In the genomic region with DNA sequence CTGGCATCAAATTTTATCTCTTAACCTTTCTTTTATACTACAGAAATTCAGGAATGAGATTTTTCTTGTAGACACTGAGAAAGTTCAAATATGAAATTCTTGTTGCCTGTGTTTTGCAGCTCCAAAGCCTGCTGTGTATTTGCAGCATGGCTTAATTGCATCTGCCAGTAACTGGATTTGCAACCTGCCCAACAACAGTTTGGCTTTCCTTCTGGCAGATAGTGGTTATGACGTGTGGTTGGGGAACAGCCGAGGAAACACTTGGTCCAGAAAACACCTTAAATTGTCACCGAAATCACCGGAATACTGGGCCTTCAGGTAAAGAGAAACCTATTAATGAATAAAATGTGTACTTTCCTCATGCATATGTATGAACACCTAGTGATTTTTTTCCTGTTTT, we compare ENCODE assay signal across 30 cellular contexts. TPM values are rescaled to one million over a fixed set of nuclear protein-coding genes. Genes with fewer than 3 reads are reported as not detected.
"Had no signal": no experiment of that assay in that cellular context is flagged by ENCODE, and none has a peak within 500 bp of the region (broad histone marks: within the 10 kb centered on the region; RNA-seq: fewer than 3 reads in every experiment).

No MANE protein-coding gene starts in this region.

- DNase-seq: cortex of kidney; effector memory CD8-positive, alpha-beta T cell; erythroblast; esophagus squamous epithelium; foreskin melanocyte; glutamatergic neuron; kidney glomerular epithelial cell; left ventricle myocardium superior; naive B cell; nucleus accumbens; psoas muscle; sigmoid colon; stimulated activated CD4-positive, alpha-beta T cell treated with anti-CD3 and anti-CD28 coated beads, Interleukin-4, amount 100 ng/mL, for 4 hours; stimulated activated naive CD8-positive, alpha-beta T cell treated with anti-CD3 and anti-CD28 coated beads, Interleukin-15, Interleukin-2, amounts not matched to agents 100 U/mL and 50 U/mL, for 24 hours; uterus had no signal

- H3K9me3 Mint-ChIP-seq: effector memory CD8-positive, alpha-beta T cell; naive B cell; nephron; stimulated activated memory B cell treated with anti-CD40 and anti-IgM and Interleukin-4, amounts not matched to agents 10 μg/mL and 1 μg/mL and 100 μg/mL, for 72 hours had no signal

- H3K4me3 ChIP-seq: esophagus squamous epithelium, heart right ventricle, lower lobe of right lung, psoas muscle, sigmoid colon, spleen, transverse colon, upper lobe of right lung, uterus had no signal

- H3K36me3 Mint-ChIP-seq: naive B cell; stimulated activated memory B cell treated with anti-CD40 and anti-IgM and Interleukin-4, amounts not matched to agents 10 μg/mL and 1 μg/mL and 100 μg/mL, for 72 hours had no signal

- H3K4me1 ChIP-seq: esophagus squamous epithelium, heart right ventricle, lower lobe of right lung, psoas muscle, sigmoid colon, transverse colon, upper lobe of right lung, uterus had no signal

- H3K9me3 ChIP-seq: esophagus squamous epithelium, heart right ventricle, lower lobe of right lung, psoas muscle, sigmoid colon, spleen, transverse colon, upper lobe of right lung, uterus had no signal

- H3K27ac Mint-ChIP-seq: effector memory CD8-positive, alpha-beta T cell; nephron; stimulated activated memory B cell treated with anti-CD40 and anti-IgM and Interleukin-4, amounts not matched to agents 10 μg/mL and 1 μg/mL and 100 μg/mL, for 72 hours had no signal

- FAIRE-seq: endometrium, islet of Langerhans had no signal

- H3K4me1 Mint-ChIP-seq: nephron had no signal

- H3K4me3 Mint-ChIP-seq: effector memory CD8-positive, alpha-beta T cell; naive B cell; nephron; stimulated activated memory B cell treated with anti-CD40 and anti-IgM and Interleukin-4, amounts not matched to agents 10 μg/mL and 1 μg/mL and 100 μg/mL, for 72 hours had no signal

- H3K36me3 ChIP-seq: esophagus squamous epithelium, heart right ventricle, lower lobe of right lung, sigmoid colon, spleen, transverse colon, upper lobe of right lung, uterus had no signal

- H3K27me3 ChIP-seq: sigmoid colon, spleen, transverse colon, upper lobe of right lung, uterus had no signal

- ATAC-seq: effector memory CD8-positive, alpha-beta T cell; psoas muscle; stimulated activated naive CD8-positive, alpha-beta T cell treated with anti-CD3 and anti-CD28 coated beads, Interleukin-15, Interleukin-2, amounts not matched to agents 100 U/mL and 50 U/mL, for 24 hours had no signal

- H3K27ac ChIP-seq: esophagus squamous epithelium, heart right ventricle, lower lobe of right lung, psoas muscle, sigmoid colon, spleen, transverse colon, upper lobe of right lung, uterus had no signal

RNA-seq across cellular contexts. Expression of gene LIPK, which starts 24.8 kb away (rescaled TPM):
- total RNA-seq: dermis microvascular lymphatic vessel endothelial cell, heart right ventricle, left ventricle myocardium superior, lower lobe of right lung, mesenteric fat pad, osteocyte, psoas muscle, renal cortical epithelial cell, right cardiac atrium, sigmoid colon, skeletal muscle tissue, spleen, transverse colon, upper lobe of right lung, uterus had no signal
- polyA plus RNA-seq: heart right ventricle, psoas muscle, right cardiac atrium, sigmoid colon, spleen had no signal

RNA-seq across cellular contexts. Expression of gene LIPN, which starts 29.0 kb away (rescaled TPM):
- total RNA-seq: dermis microvascular lymphatic vessel endothelial cell, osteocyte, psoas muscle, renal cortical epithelial cell, skeletal muscle tissue, uterus had no signal
- polyA plus RNA-seq: psoas muscle, right cardiac atrium, sigmoid colon had no signal
